Comparison of ENCODE assay signal across 1 cellular context in genomic region chr15:90201150-90201943, GRCh38.
TF ChIP-seq lines count a peak whose summit lies in the region.

Gene SEMA4B, plus strand, starts transcription at chr15:90201330. Its CDS starts 249 bp downstream, at chr15:90201579.

TF ChIP-seq in HepG2, 621 proteins besides CTCF, POLR2A, EP300 and RAD21 (continued from another document):
- TF ChIP-seq MXD1 (CRISPR knock-in tag; IDR thresholded peaks at IDR 0.05) = peak; percentile 32; the same call in 1 of the 2 replicates
- TF ChIP-seq HMG20A (CRISPR knock-in tag; IDR thresholded peaks at IDR 0.05; ENCODE audit: borderline replicate concordance) = no peak
- TF ChIP-seq SATB2 (CRISPR knock-in tag; IDR thresholded peaks at IDR 0.05) = no peak
- TF ChIP-seq MZF1 (CRISPR knock-in tag; IDR thresholded peaks at IDR 0.05; ENCODE audit: borderline replicate concordance) = no peak
- TF ChIP-seq HNRNPK (IDR thresholded peaks at IDR 0.05; ENCODE audit: low read depth, low read length, poor library complexity, severe bottlenecking) = peak; percentile 72
- TF ChIP-seq ELF1 (CRISPR knock-in tag; IDR thresholded peaks at IDR 0.05) = no peak
- TF ChIP-seq ZNF768 (CRISPR knock-in tag; IDR thresholded peaks at IDR 0.05) = peak; percentile 17; the same call in 1 of the 2 replicates
- TF ChIP-seq GLI4 (CRISPR knock-in tag; IDR thresholded peaks at IDR 0.05; ENCODE audit: borderline replicate concordance) = no peak; the same call in 1 of the 2 replicates
- no peak for TF ChIP-seq ZBED4 (CRISPR knock-in tag; IDR thresholded peaks at IDR 0.05; ENCODE audit: borderline replicate concordance)
- TF ChIP-seq REPIN1 (CRISPR knock-in tag; IDR thresholded peaks at IDR 0.05; ENCODE audit: borderline replicate concordance, low read depth) = no peak; the same call in 1 of the 2 replicates
- no peak for TF ChIP-seq NFE2L2 (IDR thresholded peaks at IDR 0.05; ENCODE audit: low read length)
- TF ChIP-seq ZNF143 (CRISPR knock-in tag; IDR thresholded peaks at IDR 0.05) = no peak
- TF ChIP-seq ZNF703 (CRISPR knock-in tag; IDR thresholded peaks at IDR 0.05; ENCODE audit: borderline replicate concordance) = no peak
- peak; percentile 86; the same call in 1 of the 2 replicates for TF ChIP-seq AKAP8 (CRISPR knock-in tag; IDR thresholded peaks at IDR 0.05)
- TF ChIP-seq KLF9 (CRISPR knock-in tag; IDR thresholded peaks at IDR 0.05; ENCODE audit: low read depth) = no peak
- TF ChIP-seq SNAPC2 (CRISPR knock-in tag; IDR thresholded peaks at IDR 0.05) = 0 out of 2 replicates have a peak, but pooled peaks have one; percentile 41
- no peak for TF ChIP-seq ZFP41 (CRISPR knock-in tag; IDR thresholded peaks at IDR 0.05; ENCODE audit: borderline replicate concordance)
- no peak for TF ChIP-seq REST (IDR thresholded peaks at IDR 0.05; ENCODE audit: borderline replicate concordance in 1 of 2, low read depth in 1 of 2, low read length in 2 of 2)
- peak; percentile 71 for TF ChIP-seq BORCS8-MEF2B (CRISPR knock-in tag; IDR thresholded peaks at IDR 0.05)
- TF ChIP-seq ATF7 (IDR thresholded peaks at IDR 0.05) = no peak
- TF ChIP-seq ATF7 (CRISPR knock-in tag; IDR thresholded peaks at IDR 0.05) = no peak
- no peak for TF ChIP-seq ZMAT5 (CRISPR knock-in tag; IDR thresholded peaks at IDR 0.05; ENCODE audit: borderline replicate concordance, low read depth)
- no peak; the same call in 1 of the 2 replicates for TF ChIP-seq MAZ (IDR thresholded peaks at IDR 0.05; ENCODE audit: borderline replicate concordance, low read depth, low read length)
- TF ChIP-seq MAZ (CRISPR knock-in tag; IDR thresholded peaks at IDR 0.05; ENCODE audit: low read depth) = peak; percentile 72
- no peak for TF ChIP-seq ZBTB14 (CRISPR knock-in tag; IDR thresholded peaks at IDR 0.05)
- no peak for TF ChIP-seq SOX13 (IDR thresholded peaks at IDR 0.05)
- TF ChIP-seq SOX13 (CRISPR knock-in tag; conservative IDR thresholded peaks at IDR 0.05 in 1 of 2, IDR thresholded peaks at IDR 0.05 in 1 of 2) = 0 out of 4 replicates have a peak, but pooled peaks of 1 of the 2 experiments have one; percentile 7
- TF ChIP-seq ZNF784 (CRISPR knock-in tag; IDR thresholded peaks at IDR 0.05; ENCODE audit: borderline replicate concordance) = no peak
